Comparison of ENCODE assay signal across 2 cellular contexts in genomic region chr16:19753815-19754643, GRCh38.
A peak's percentile ranks its signal among the peaks of the same experiment; 100 is the strongest.
TF ChIP-seq lines count a peak whose summit lies in the region.

No MANE protein-coding gene starts in this region.

TF ChIP-seq in H1, 55 proteins besides CTCF, POLR2A, EP300 and RAD21:
- TF ChIP-seq YY1 (IDR thresholded peaks at IDR 0.05; ENCODE audit: low read depth, low read length) (no peak), EZH2 (IDR thresholded peaks at IDR 0.05; ENCODE audit: low read depth, low read length, severe bottlenecking) (no peak), RXRA (IDR thresholded peaks at IDR 0.05; ENCODE audit: insufficient read depth, low read depth, low read length) (no peak), SP4 (IDR thresholded peaks at IDR 0.05; ENCODE audit: low read length) (no peak), KDM4A (IDR thresholded peaks at IDR 0.05; ENCODE audit: low read depth, low read length, severe bottlenecking) (no peak), CBX5 (IDR thresholded peaks at IDR 0.05; ENCODE audit: low read depth, low read length) (no peak)

TF ChIP-seq in HepG2, 621 proteins besides CTCF, POLR2A, EP300 and RAD21:
- TF ChIP-seq SOX5 (CRISPR knock-in tag; IDR thresholded peaks at IDR 0.05; ENCODE audit: borderline replicate concordance), result peak; percentile 44; the same call in 1 of the 2 replicates
- 0 out of 2 replicates have a peak, but pooled peaks have one; percentile 21 for TF ChIP-seq ZBTB46 (CRISPR knock-in tag; IDR thresholded peaks at IDR 0.05; ENCODE audit: borderline replicate concordance)
- TF ChIP-seq FOXA1 (IDR thresholded peaks at IDR 0.05), result no peak
- TF ChIP-seq FOXA1 (CRISPR knock-in tag; IDR thresholded peaks at IDR 0.05), result peak; percentile 15; the same call in 1 of the 2 replicates
- TF ChIP-seq ISX (CRISPR knock-in tag; conservative IDR thresholded peaks at IDR 0.05), result no peak
- peak; percentile 29; the same call in 1 of the 2 replicates for TF ChIP-seq PATZ1 (CRISPR knock-in tag; IDR thresholded peaks at IDR 0.05)
- no peak for TF ChIP-seq SOX13 (IDR thresholded peaks at IDR 0.05)
- peak in 1 of 2 experiments; percentile 73; a peak in 2 of 4 replicates for TF ChIP-seq SOX13 (CRISPR knock-in tag; conservative IDR thresholded peaks at IDR 0.05 in 1 of 2, IDR thresholded peaks at IDR 0.05 in 1 of 2)
- TF ChIP-seq CERS6 (CRISPR knock-in tag; IDR thresholded peaks at IDR 0.05), result no peak
- TF ChIP-seq RBFOX2 (IDR thresholded peaks at IDR 0.05; ENCODE audit: low read depth, low read length), result no peak
- TF ChIP-seq ZNF768 (CRISPR knock-in tag; IDR thresholded peaks at IDR 0.05), result no peak
